29 cellular contexts compared by ENCODE assay signal in genomic region chr13:27855381-27855780, GRCh38.
"Had no signal": no experiment of that assay in that cellular context is flagged by ENCODE, and none has a peak within 500 bp of the region (broad histone marks: within the 10 kb centered on the region; RNA-seq: fewer than 3 reads in every experiment).

No MANE protein-coding gene starts in this region.

- H3K27ac ChIP-seq: stomach, suprapubic skin, testis, thoracic aorta, thyroid gland, tibial artery, tibial nerve, transverse colon, upper lobe of left lung, upper lobe of right lung, uterus, vagina had no signal

- H3K4me1 Mint-ChIP-seq: stimulated activated effector memory CD8-positive, alpha-beta T cell treated with anti-CD3 and anti-CD28 coated beads, Interleukin-12 subunit alpha, Interleukin-12 subunit beta, amount 100 ng/mL, for 72 hours; stimulated activated memory B cell treated with anti-CD40 and anti-IgM and Interleukin-4, amounts not matched to agents 10 μg/mL and 1 μg/mL and 100 μg/mL, for 72 hours; stimulated activated naive B cell treated with anti-CD40 and anti-IgM and Interleukin-4, amounts not matched to agents 10 μg/mL and 1 μg/mL and 100 μg/mL, for 72 hours; stimulated activated naive CD8-positive, alpha-beta T cell treated with anti-CD3 and anti-CD28 coated beads, Interleukin-15, amount 100 ng/mL, for 72 hours had no signal

- DNase-seq: stimulated activated CD4-positive, alpha-beta T cell treated with anti-CD3 and anti-CD28 coated beads, Interleukin-2, amount 100 ng/mL, for 48 hours; stimulated activated CD4-positive, alpha-beta T cell treated with anti-CD3 and anti-CD28 coated beads, Interleukin-4, amount 100 ng/mL, for 1 hour; stimulated activated CD4-positive, alpha-beta T cell treated with anti-CD3 and anti-CD28 coated beads, Interleukin-4, amount 100 ng/mL, for 24 hours; stimulated activated CD4-positive, alpha-beta T cell treated with anti-CD3 and anti-CD28 coated beads, Interleukin-4, amount 100 ng/mL, for 4 hours; stimulated activated CD8-positive, alpha-beta memory T cell treated with anti-CD3 and anti-CD28 coated beads, Interleukin-4, amount 100 ng/mL, for 48 hours; stimulated activated naive B cell treated with anti-CD40 and anti-IgM and Interleukin-4, amounts not matched to agents 10 μg/mL and 1 μg/mL and 100 μg/mL, for 72 hours; stimulated activated naive CD4-positive, alpha-beta T cell; stimulated activated naive CD4-positive, alpha-beta T cell treated with Interleukin-2 at 50 U/mL for 16 hours; stimulated activated naive CD8-positive, alpha-beta T cell treated with anti-CD3 and anti-CD28 coated beads, Interleukin-15, amount 100 ng/mL, for 72 hours; stimulated activated naive CD8-positive, alpha-beta T cell treated with anti-CD3 and anti-CD28 coated beads, Interleukin-15, Interleukin-2, amounts not matched to agents 100 U/mL and 50 U/mL, for 24 hours; stomach; substantia nigra; testis; thyroid gland; tibial artery; transverse colon; trophoblast cell; upper lobe of right lung; uterus had no signal

- H3K36me3 Mint-ChIP-seq: stimulated activated effector memory CD8-positive, alpha-beta T cell treated with anti-CD3 and anti-CD28 coated beads, Interleukin-12 subunit alpha, Interleukin-12 subunit beta, amount 100 ng/mL, for 72 hours; stimulated activated memory B cell treated with anti-CD40 and anti-IgM and Interleukin-4, amounts not matched to agents 10 μg/mL and 1 μg/mL and 100 μg/mL, for 72 hours; stimulated activated naive B cell treated with anti-CD40 and anti-IgM and Interleukin-4, amounts not matched to agents 10 μg/mL and 1 μg/mL and 100 μg/mL, for 72 hours; type B pancreatic cell had no signal

- H3K9me3 ChIP-seq: stomach, suprapubic skin, testis, thoracic aorta, thyroid gland, tibial artery, tibial nerve, transverse colon, upper lobe of left lung, upper lobe of right lung, uterus, vagina had no signal

- ATAC-seq: stimulated activated effector memory CD8-positive, alpha-beta T cell treated with anti-CD3 and anti-CD28 coated beads, Interleukin-12 subunit alpha, Interleukin-12 subunit beta, amount 100 ng/mL, for 72 hours; stimulated activated memory B cell treated with anti-CD40 and anti-IgM and Interleukin-4, amounts not matched to agents 10 μg/mL and 1 μg/mL and 100 μg/mL, for 72 hours; stimulated activated naive B cell treated with anti-CD40 and anti-IgM and Interleukin-4, amounts not matched to agents 10 μg/mL and 1 μg/mL and 100 μg/mL, for 72 hours; stimulated activated naive CD8-positive, alpha-beta T cell treated with anti-CD3 and anti-CD28 coated beads, Interleukin-15, amount 100 ng/mL, for 72 hours; stimulated activated naive CD8-positive, alpha-beta T cell treated with anti-CD3 and anti-CD28 coated beads, Interleukin-15, Interleukin-2, amounts not matched to agents 100 U/mL and 50 U/mL, for 24 hours; upper lobe of right lung had no signal

- H3K4me3 Mint-ChIP-seq: stimulated activated effector memory CD8-positive, alpha-beta T cell treated with anti-CD3 and anti-CD28 coated beads, Interleukin-12 subunit alpha, Interleukin-12 subunit beta, amount 100 ng/mL, for 72 hours; stimulated activated memory B cell treated with anti-CD40 and anti-IgM and Interleukin-4, amounts not matched to agents 10 μg/mL and 1 μg/mL and 100 μg/mL, for 72 hours; stimulated activated naive B cell treated with anti-CD40 and anti-IgM and Interleukin-4, amounts not matched to agents 10 μg/mL and 1 μg/mL and 100 μg/mL, for 72 hours; stimulated activated naive CD8-positive, alpha-beta T cell treated with anti-CD3 and anti-CD28 coated beads, Interleukin-15, amount 100 ng/mL, for 72 hours; stimulated activated naive CD8-positive, alpha-beta T cell treated with anti-CD3 and anti-CD28 coated beads, Interleukin-15, Interleukin-2, amounts not matched to agents 100 ng/mL and 50 ng/mL, for 24 hours; type B pancreatic cell had no signal

- H3K9me3 Mint-ChIP-seq: stimulated activated effector memory CD8-positive, alpha-beta T cell treated with anti-CD3 and anti-CD28 coated beads, Interleukin-12 subunit alpha, Interleukin-12 subunit beta, amount 100 ng/mL, for 72 hours; stimulated activated memory B cell treated with anti-CD40 and anti-IgM and Interleukin-4, amounts not matched to agents 10 μg/mL and 1 μg/mL and 100 μg/mL, for 72 hours; stimulated activated naive B cell treated with anti-CD40 and anti-IgM and Interleukin-4, amounts not matched to agents 10 μg/mL and 1 μg/mL and 100 μg/mL, for 72 hours; stimulated activated naive CD8-positive, alpha-beta T cell treated with anti-CD3 and anti-CD28 coated beads, Interleukin-15, amount 100 ng/mL, for 72 hours; stimulated activated naive CD8-positive, alpha-beta T cell treated with anti-CD3 and anti-CD28 coated beads, Interleukin-15, Interleukin-2, amounts not matched to agents 100 ng/mL and 50 ng/mL, for 24 hours; type B pancreatic cell had no signal

- H3K36me3 ChIP-seq: stomach, suprapubic skin, thoracic aorta, thyroid gland, tibial artery, tibial nerve, transverse colon, upper lobe of left lung, upper lobe of right lung, uterus, vagina had no signal

- H3K4me1 ChIP-seq: stomach, suprapubic skin, testis, thyroid gland, tibial artery, tibial nerve, transverse colon, upper lobe of left lung, upper lobe of right lung, uterus, vagina had no signal

- H3K27ac Mint-ChIP-seq: stimulated activated effector memory CD8-positive, alpha-beta T cell treated with anti-CD3 and anti-CD28 coated beads, Interleukin-12 subunit alpha, Interleukin-12 subunit beta, amount 100 ng/mL, for 72 hours; stimulated activated memory B cell treated with anti-CD40 and anti-IgM and Interleukin-4, amounts not matched to agents 10 μg/mL and 1 μg/mL and 100 μg/mL, for 72 hours; stimulated activated naive B cell treated with anti-CD40 and anti-IgM and Interleukin-4, amounts not matched to agents 10 μg/mL and 1 μg/mL and 100 μg/mL, for 72 hours; stimulated activated naive CD8-positive, alpha-beta T cell treated with anti-CD3 and anti-CD28 coated beads, Interleukin-15, amount 100 ng/mL, for 72 hours; stimulated activated naive CD8-positive, alpha-beta T cell treated with anti-CD3 and anti-CD28 coated beads, Interleukin-15, Interleukin-2, amounts not matched to agents 100 ng/mL and 50 ng/mL, for 24 hours; type B pancreatic cell had no signal

- H3K27me3 ChIP-seq: testis, thyroid gland, upper lobe of left lung, uterus, vagina had no signal

- FAIRE-seq: urothelium cell line had no signal

- H3K4me3 ChIP-seq: stomach, suprapubic skin, testis, thoracic aorta, thyroid gland, tibial artery, tibial nerve, transverse colon, upper lobe of left lung, upper lobe of right lung, uterus, vagina had no signal
